In genomic region chr14:65720171-65720570, GRCh38 we compare ENCODE assay signal across 21 cellular contexts.
A peak's percentile ranks its signal among the peaks of the same experiment; 100 is the strongest.
DNase-seq lines count a peak whose midpoint lies in the region; ATAC-seq and TF ChIP-seq lines count a peak whose summit lies in the region.
"Had no signal": no experiment of that assay in that cellular context is flagged by ENCODE, and none has a peak within 500 bp of the region (broad histone marks: within the 10 kb centered on the region; RNA-seq: fewer than 3 reads in every experiment).

No MANE protein-coding gene starts in this region.

- DNase-seq in chondrocyte (ENCODE audit: low spot score) = peak; percentile 64
- DNase-seq in left lobe of liver (ENCODE audit: low spot score) = peak; percentile 40
- DNase-seq in stimulated activated naive B cell treated with anti-CD40 and anti-IgM and Interleukin-4, amounts not matched to agents 10 μg/mL and 1 μg/mL and 100 μg/mL, for 72 hours = no peak
- no peak for DNase-seq in retina
- DNase-seq in hepatic stellate cell (ENCODE audit: low spot score) = no peak
- DNase-seq in psoas muscle = no peak
- DNase-seq: 8988T; ACHN; BE2C; C1 segment of cervical spinal cord; Caco-2; Calu3; CD4-positive, alpha-beta memory T cell; CD4-positive, CD25-positive, alpha-beta regulatory T cell; CD8-positive, alpha-beta memory T cell; DMS79 treated with DMSO at 0.1 percent for 48 hours; GF-D8 had no signal

- no peaks in the 10 kb centered on the region for H3K79me2 ChIP-seq in KMS-11 (ENCODE audit: insufficient read depth, low read depth)

- no peak overlapping the region for H3K9ac ChIP-seq in KMS-11
- H3K9ac ChIP-seq: BLaER1 had no signal

- TF ChIP-seq CTCF in KMS-11 (conservative IDR thresholded peaks at IDR 0.05; ENCODE audit: low read depth, low read length) (no peak), chondrocyte (IDR thresholded peaks at IDR 0.05) (no peak), psoas muscle (IDR thresholded peaks at IDR 0.05) (no peak)

- peak; percentile 16 for ATAC-seq in left lobe of liver
- no peak for ATAC-seq in stimulated activated naive B cell treated with anti-CD40 and anti-IgM and Interleukin-4, amounts not matched to agents 10 μg/mL and 1 μg/mL and 100 μg/mL, for 72 hours (replicated peaks)
- no peak for ATAC-seq in GM21717 (IDR thresholded peaks at IDR 0.05; ENCODE audit: unreplicated experiment)
- ATAC-seq in psoas muscle = no peak

- H3K27me3 ChIP-seq in KMS-11 (ENCODE audit: insufficient read depth, low read depth) = no peaks in the 10 kb centered on the region
- no peaks in the 10 kb centered on the region for H3K27me3 ChIP-seq in psoas muscle (ENCODE audit: insufficient read depth in 3 of 3, low read length in 2 of 3)
- H3K27me3 ChIP-seq: BE2C, BLaER1 had no signal

- intact Hi-C loops in psoas muscle (cut with DNase I) = no loop called here

- WGBS in psoas muscle, 3 donors = 94 to 96% (median 94%) methylated on average over 1 of the region's 1 CpG

- peaks cover 3% of the 10 kb centered on the region for H3K9me3 ChIP-seq in psoas muscle
- H3K9me3 ChIP-seq: BE2C had no signal

- H3K36me3 ChIP-seq in KMS-11 (ENCODE audit: insufficient read depth) = no peaks in the 10 kb centered on the region
- no peaks in the 10 kb centered on the region for H3K36me3 ChIP-seq in psoas muscle (ENCODE audit: insufficient read depth in 1 of 2, low read depth in 1 of 2)
- H3K36me3 ChIP-seq: BE2C had no signal

- H3K36me3 Mint-ChIP-seq in chondrocyte (ENCODE audit: low read depth) = peaks cover 10% of the 10 kb centered on the region
- H3K36me3 Mint-ChIP-seq in stimulated activated naive B cell treated with anti-CD40 and anti-IgM and Interleukin-4, amounts not matched to agents 10 μg/mL and 1 μg/mL and 100 μg/mL, for 72 hours = peaks cover 36 to 50% of the 10 kb centered on the region in 2 donors

- no peak overlapping the region for H3K27ac Mint-ChIP-seq in chondrocyte (ENCODE audit: unreplicated experiment)
- peak overlapping the region; percentile 56 for H3K27ac Mint-ChIP-seq in stimulated activated naive B cell treated with anti-CD40 and anti-IgM and Interleukin-4, amounts not matched to agents 10 μg/mL and 1 μg/mL and 100 μg/mL, for 72 hours
- H3K27ac Mint-ChIP-seq: CD14-positive monocyte; CD8-positive, alpha-beta memory T cell had no signal

- H3K27ac ChIP-seq in KMS-11 = peak overlapping the region; percentile 39; the same call in 1 of the 2 replicates
- no peak overlapping the region for H3K27ac ChIP-seq in psoas muscle
- H3K27ac ChIP-seq: BLaER1 had no signal

- no peak overlapping the region for H2AFZ ChIP-seq in KMS-11 (ENCODE audit: low read depth)

- no peak overlapping the region for H3K4me2 ChIP-seq in KMS-11
- H3K4me2 ChIP-seq: BLaER1 had no signal

- no peaks in the 10 kb centered on the region for H3K4me1 Mint-ChIP-seq in chondrocyte (ENCODE audit: low read depth)
- H3K4me1 Mint-ChIP-seq in stimulated activated naive B cell treated with anti-CD40 and anti-IgM and Interleukin-4, amounts not matched to agents 10 μg/mL and 1 μg/mL and 100 μg/mL, for 72 hours = peaks cover 8 to 19% of the 10 kb centered on the region in 2 donors
- H3K4me1 Mint-ChIP-seq: CD14-positive monocyte had no signal

- H3K4me1 ChIP-seq in KMS-11 (ENCODE audit: low read depth, poor library complexity, severe bottlenecking) (peaks cover 61% of the 10 kb centered on the region), psoas muscle (no peaks in the 10 kb centered on the region)
- H3K4me1 ChIP-seq: BE2C, Caco-2 had no signal

- no peak overlapping the region for H3K4me3 ChIP-seq in KMS-11 (IDR thresholded peaks at IDR 0.05; ENCODE audit: insufficient read depth, low read depth, low read length)
- H3K4me3 ChIP-seq in psoas muscle = no peak overlapping the region
- H3K4me3 ChIP-seq: BLaER1 had no signal

- H3K9me3 Mint-ChIP-seq in chondrocyte (ENCODE audit: low read depth) = peaks cover 23% of the 10 kb centered on the region
- peaks cover 13 to 16% of the 10 kb centered on the region in 2 donors for H3K9me3 Mint-ChIP-seq in stimulated activated naive B cell treated with anti-CD40 and anti-IgM and Interleukin-4, amounts not matched to agents 10 μg/mL and 1 μg/mL and 100 μg/mL, for 72 hours

- H4K20me1 ChIP-seq in KMS-11 (ENCODE audit: insufficient read depth) = no peaks in the 10 kb centered on the region
- H4K20me1 ChIP-seq: BLaER1 had no signal

- H3K4me3 Mint-ChIP-seq in chondrocyte (ENCODE audit: unreplicated experiment) = no peak overlapping the region
- no peak overlapping the region for H3K4me3 Mint-ChIP-seq in stimulated activated naive B cell treated with anti-CD40 and anti-IgM and Interleukin-4, amounts not matched to agents 10 μg/mL and 1 μg/mL and 100 μg/mL, for 72 hours
- H3K4me3 Mint-ChIP-seq: CD14-positive monocyte; CD4-positive, alpha-beta memory T cell; CD4-positive, CD25-positive, alpha-beta regulatory T cell; CD8-positive, alpha-beta memory T cell had no signal

- no peaks in the 10 kb centered on the region for H3K27me3 Mint-ChIP-seq in chondrocyte (ENCODE audit: low read depth)
- no peaks in the 10 kb centered on the region for H3K27me3 Mint-ChIP-seq in stimulated activated naive B cell treated with anti-CD40 and anti-IgM and Interleukin-4, amounts not matched to agents 10 μg/mL and 1 μg/mL and 100 μg/mL, for 72 hours
- H3K27me3 Mint-ChIP-seq: CD4-positive, alpha-beta memory T cell; CD4-positive, CD25-positive, alpha-beta regulatory T cell; CD8-positive, alpha-beta memory T cell had no signal

Comparison
In these comparisons a context has a peak if more than half of its experiments do, and no peak if none do; other contexts are left out.
1. DNase-seq: peak in chondrocyte (single experiment) and left lobe of liver (single experiment); none in stimulated activated naive B cell treated with anti-CD40 and anti-IgM and Interleukin-4, amounts not matched to agents 10 μg/mL and 1 μg/mL and 100 μg/mL, for 72 hours (single experiment), retina (single experiment), hepatic stellate cell (single experiment) and psoas muscle (0 of 2).